19 cellular contexts compared by ENCODE assay signal in genomic region chr1:90501281-90501680, GRCh38.
"Had no signal": no experiment of that assay in that cellular context is flagged by ENCODE, and none has a peak within 500 bp of the region (broad histone marks: within the 10 kb centered on the region; RNA-seq: fewer than 3 reads in every experiment).

No MANE protein-coding gene starts in this region.

- H3K4me1 ChIP-seq: body of pancreas, foreskin keratinocyte, psoas muscle, upper lobe of right lung had no signal

- H3K36me3 ChIP-seq: upper lobe of right lung had no signal

- H3K27ac ChIP-seq: body of pancreas, foreskin keratinocyte, psoas muscle, upper lobe of right lung had no signal

- ATAC-seq: activated CD8-positive, alpha-beta T cell treated with anti-CD3 and anti-CD28 coated beads, Interleukin-2, amount 10 ng/mL, durations not matched to agents 7 days and 5 days; activated naive CD4-positive, alpha-beta T cell treated with anti-CD3 and anti-CD28 coated beads, Interleukin-2, amount 50 U/mL, for 72 hours; body of pancreas; foreskin keratinocyte; natural killer cell treated with Interleukin-12 subunit alpha and Interleukin-12 subunit beta and Interleukin-15 and Interleukin-18, amount 100 ng/mL, for 72 hours; psoas muscle; sciatic nerve; upper lobe of right lung had no signal

- H3K4me3 ChIP-seq: body of pancreas, psoas muscle, upper lobe of right lung had no signal

- H3K9me3 ChIP-seq: body of pancreas, psoas muscle, upper lobe of right lung had no signal

- H3K27me3 ChIP-seq: body of pancreas, foreskin keratinocyte, upper lobe of right lung had no signal

- DNase-seq: activated CD4-positive, alpha-beta T cell treated with anti-CD3 and anti-CD28 coated beads, Interleukin-2, amount 10 ng/mL, durations not matched to agents 24 days and 14 days; activated CD4-positive, CD25-positive, alpha-beta regulatory T cell; activated CD8-positive, alpha-beta memory T cell treated with anti-CD3 and anti-CD28 coated beads, Interleukin-2, amount 50 U/mL, for 4 hours; activated CD8-positive, alpha-beta T cell treated with anti-CD3 and anti-CD28 coated beads, Interleukin-2, amount 10 ng/mL, durations not matched to agents 7 days and 5 days; activated gamma-delta T cell; activated T-cell treated with anti-CD3 and anti-CD28 coated beads, Interleukin-2, amount 50 U/mL, for 48 hours; amniotic stem cell; body of pancreas; caudate nucleus; cortex of kidney; effector CD8-positive, alpha-beta T cell; foreskin keratinocyte; glutamatergic neuron; immature natural killer cell; psoas muscle; upper lobe of right lung had no signal
